Comparison of ENCODE assay signal across 8 cellular contexts in genomic region chr12:25250744-25251730, GRCh38. TPM values are rescaled to one million over a fixed set of nuclear protein-coding genes. Genes with fewer than 3 reads are reported as not detected.
DNase-seq lines count a peak whose midpoint lies in the region; ATAC-seq and TF ChIP-seq lines count a peak whose summit lies in the region.

KRAS (minus strand) TSS chr12:25250929.

- H3K9me3 ChIP-seq in SU-DHL-6 (ENCODE audit: insufficient read depth, low read length) (no peaks in the 10 kb centered on the region), ovary (no peaks in the 10 kb centered on the region), thymus (ENCODE audit: control insufficient read depth) (no peaks in the 10 kb centered on the region)

- peak; percentile 87 for TF ChIP-seq POLR2A in ovary (IDR thresholded peaks at IDR 0.05)

- no peaks in the 10 kb centered on the region for H3K27me3 Mint-ChIP-seq in activated naive CD8-positive, alpha-beta T cell treated with anti-CD3 and anti-CD28 coated beads, Interleukin-2, amount 10 ng/mL, durations not matched to agents 7 days and 5 days

- H3K4me3 ChIP-seq in GM12865 (ENCODE audit: low read depth, low read length) (peak within 1 kb of the TSS; percentile 92), SU-DHL-6 (ENCODE audit: insufficient read depth, low read length, poor library complexity, severe bottlenecking) (peak within 1 kb of the TSS; percentile 84), ovary (peak within 1 kb of the TSS; percentile 99), thymus (ENCODE audit: low read length) (peak within 1 kb of the TSS; percentile 93)

- peaks cover 37% of the 10 kb centered on the region for H3K79me2 ChIP-seq in SU-DHL-6 (ENCODE audit: insufficient read depth, low read length)

- intact Hi-C loops in Right ventricle myocardium inferior (cut with DNase I) = loop anchor here (2.0 to 5.0 kb wide), 2 partner anchors 56 to 861 kb away; partner anchors contain the start of genes DNAI7 and ETFRF1
- intact Hi-C loops in ovary (cut with DNase I) = loop anchor here in 1 of 4 donors (5.0 kb wide), 1 partner anchor 49 kb away; no protein-coding TSS in a partner anchor

- POLR2A ChIA-PET in activated naive CD8-positive, alpha-beta T cell treated with anti-CD3 and anti-CD28 coated beads, Interleukin-2, amount 10 ng/mL, durations not matched to agents 7 days and 5 days (lab: Charles Lee) = interaction anchor here (0.6 to 1.5 kb wide), 16 partner anchors 10 to 437 kb away, joined by 3 to 17 read pairs (median 4); partner anchors contain the start of genes DNAI7 and ETFRF1

- TF ChIP-seq EP300 in ovary (IDR thresholded peaks at IDR 0.05) = no peak

- peak; percentile 98 for DNase-seq in GM12865 (ENCODE audit: low read depth)
- peak; percentile 89 for DNase-seq in NCI-H128 (lab: John Stamatoyannopoulos, UW; ENCODE audit: unreplicated experiment)
- peak; percentile 91 for DNase-seq in activated naive CD8-positive, alpha-beta T cell treated with anti-CD3 and anti-CD28 coated beads, Interleukin-2, amount 10 ng/mL, durations not matched to agents 7 days and 5 days
- peak; percentile 99 for DNase-seq in Right ventricle myocardium inferior (ENCODE audit: missing footprints)
- peak; percentile 95 to 97 (median 97) for DNase-seq in ovary

- no peaks in the 10 kb centered on the region for H4K20me1 ChIP-seq in SU-DHL-6 (ENCODE audit: low read depth, low read length)

- peak within 1 kb of the TSS; percentile 64 for H3K4me2 ChIP-seq in SU-DHL-6 (ENCODE audit: low read depth, low read length, poor library complexity, severe bottlenecking)

- 0 to 2% (median 1%) methylated on average over 87 to 105 of the region's 105 CpGs for WGBS in ovary, 3 donors
- 1% methylated on average over 105 of the region's 105 CpGs for WGBS in thymus

- H3K9me2 ChIP-seq in SU-DHL-6 (replicated peaks; ENCODE audit: insufficient read depth, low read length) = no peaks in the 10 kb centered on the region

- H2AFZ ChIP-seq in SU-DHL-6 (ENCODE audit: low read depth, low read length, severe bottlenecking) = peak within 1 kb of the TSS; percentile 93

- peaks cover 25% of the 10 kb centered on the region for H3K4me1 Mint-ChIP-seq in activated naive CD8-positive, alpha-beta T cell treated with anti-CD3 and anti-CD28 coated beads, Interleukin-2, amount 10 ng/mL, durations not matched to agents 7 days and 5 days

- H3K9me3 Mint-ChIP-seq in activated naive CD8-positive, alpha-beta T cell treated with anti-CD3 and anti-CD28 coated beads, Interleukin-2, amount 10 ng/mL, durations not matched to agents 7 days and 5 days = no peaks in the 10 kb centered on the region

- H3K9ac ChIP-seq in SU-DHL-6 (ENCODE audit: low read length) = peak within 1 kb of the TSS; percentile 70

- peak within 1 kb of the TSS; percentile 94 for H3K4me3 Mint-ChIP-seq in activated naive CD8-positive, alpha-beta T cell treated with anti-CD3 and anti-CD28 coated beads, Interleukin-2, amount 10 ng/mL, durations not matched to agents 7 days and 5 days

- peak within 1 kb of the TSS; percentile 30; the same call in 1 of the 2 replicates for H3K27ac ChIP-seq in SU-DHL-6 (ENCODE audit: low read depth, low read length)
- H3K27ac ChIP-seq in ovary = peak within 1 kb of the TSS; percentile 84
- peak within 1 kb of the TSS; percentile 89 for H3K27ac ChIP-seq in thymus (ENCODE audit: low read depth)

- H3K4me1 ChIP-seq in ovary (ENCODE audit: insufficient read depth) (peaks cover 2% of the 10 kb centered on the region), thymus (ENCODE audit: control insufficient read depth, insufficient read depth, low read length) (peaks cover 8% of the 10 kb centered on the region)

- H3K27ac Mint-ChIP-seq in activated naive CD8-positive, alpha-beta T cell treated with anti-CD3 and anti-CD28 coated beads, Interleukin-2, amount 10 ng/mL, durations not matched to agents 7 days and 5 days = peak within 1 kb of the TSS; percentile 92

- H3K36me3 ChIP-seq in SU-DHL-6 (ENCODE audit: low read length) = no peaks in the 10 kb centered on the region
- H3K36me3 ChIP-seq in ovary = no peaks in the 10 kb centered on the region
- no peaks in the 10 kb centered on the region for H3K36me3 ChIP-seq in thymus (ENCODE audit: control insufficient read depth, insufficient read depth)

- peaks cover 8% of the 10 kb centered on the region; the same call in 1 of the 2 replicates for H3F3A ChIP-seq in SU-DHL-6 (ENCODE audit: insufficient read depth)

- peaks cover 14% of the 10 kb centered on the region for H3K36me3 Mint-ChIP-seq in activated naive CD8-positive, alpha-beta T cell treated with anti-CD3 and anti-CD28 coated beads, Interleukin-2, amount 10 ng/mL, durations not matched to agents 7 days and 5 days

- TF ChIP-seq CTCF in GM12865 (IDR thresholded peaks at IDR 0.05; ENCODE audit: insufficient read depth, low read depth, low read length, missing control alignments) (no peak), SU-DHL-6 (IDR thresholded peaks at IDR 0.05; ENCODE audit: insufficient read depth, low read length, poor library complexity, severe bottlenecking) (no peak), ovary (IDR thresholded peaks at IDR 0.05) (no peak)

- ATAC-seq in HG02759 (IDR thresholded peaks at IDR 0.05; ENCODE audit: unreplicated experiment) (peak; percentile 87), Right ventricle myocardium inferior (peak; percentile 99)
- ATAC-seq in activated naive CD8-positive, alpha-beta T cell treated with anti-CD3 and anti-CD28 coated beads, Interleukin-2, amount 10 ng/mL, durations not matched to agents 7 days and 5 days (ENCODE audit: low read depth) = peak; percentile 88

- H3K27me3 ChIP-seq in SU-DHL-6 (ENCODE audit: low read length) = no peaks in the 10 kb centered on the region
- no peaks in the 10 kb centered on the region for H3K27me3 ChIP-seq in ovary
- no peaks in the 10 kb centered on the region for H3K27me3 ChIP-seq in thymus (ENCODE audit: control insufficient read depth, insufficient read depth)

RNA-seq across cellular contexts. Expression of gene KRAS, which starts in this region (rescaled TPM):
- 10 to 100 TPM; 33.7 to 36.1 TPM for total RNA-seq in activated naive CD8-positive, alpha-beta T cell treated with anti-CD3 and anti-CD28 coated beads, Interleukin-2, amount 10 ng/mL, durations not matched to agents 7 days and 5 days
- total RNA-seq in Right ventricle myocardium inferior (12.7 TPM), ovary (10 to 100 TPM in 5 of 7 donors, 1 to 10 TPM in 2; 8.7 to 28.2 (median 16.4) TPM)
- polyA plus RNA-seq in ovary (10 to 100 TPM in 1 of 2 donors, 1 to 10 TPM in 1; 5.6 to 11.5 TPM), thymus (14.8 TPM)

Comparison
In these comparisons a context has a peak if more than half of its experiments do, and no peak if none do; other contexts are left out.
1. Peak in every context shown above with its lines: DNase-seq, ATAC-seq, H3K4me3 ChIP-seq and H3K27ac ChIP-seq.
2. H3K27ac ChIP-seq: peak in every context shown above with its lines; median percentile 89 in thymus; 84 in ovary; 30 in SU-DHL-6.